ENCODE assay signal across 8 cellular contexts in genomic region chr6:161370882-161371281, GRCh38.
DNase-seq lines count a peak whose midpoint lies in the region; ATAC-seq and TF ChIP-seq lines count a peak whose summit lies in the region.

No MANE protein-coding gene starts in this region.

- no peaks in the 10 kb centered on the region for H3K9me3 Mint-ChIP-seq in mesothelial cell of epicardium

- H3K27me3 Mint-ChIP-seq in mesothelial cell of epicardium (ENCODE audit: low read depth), result no peaks in the 10 kb centered on the region

- no peak overlapping the region for H3K4me3 Mint-ChIP-seq in mesothelial cell of epicardium

- intact Hi-C loops in dorsolateral prefrontal cortex (cut with DNase I), result loop anchor here (1.0 to 10.0 kb wide), 8 partner anchors 52 to 639 kb away; partner anchors contain the start of genes MAP3K4 (in 2 of the 2) and AGPAT4 (in 1 of the 2)

- ATAC-seq in GM19023 (IDR thresholded peaks at IDR 0.05; ENCODE audit: unreplicated experiment) (peak; percentile 89), HG03175 (IDR thresholded peaks at IDR 0.05; ENCODE audit: unreplicated experiment) (peak; percentile 93)

- H3K27ac ChIP-seq in dorsolateral prefrontal cortex, result peak overlapping the region in 14 of 59 donors; percentile 4 to 65 (median 37)

- H3K36me3 Mint-ChIP-seq in mesothelial cell of epicardium, result no peaks in the 10 kb centered on the region

- H3K27ac Mint-ChIP-seq in mesothelial cell of epicardium, result no peak overlapping the region

- H3K4me3 ChIP-seq in dorsolateral prefrontal cortex, result no peak overlapping the region

- no peaks in the 10 kb centered on the region for H3K27me3 ChIP-seq in dorsolateral prefrontal cortex

- H3K4me1 Mint-ChIP-seq in mesothelial cell of epicardium, result no peaks in the 10 kb centered on the region

- peak; percentile 88 for DNase-seq in CD1c-positive myeloid dendritic cell (ENCODE audit: extremely low spot score)
- peak; percentile 38 for DNase-seq in NCI-H460 (ENCODE audit: extremely low read depth, low read depth)
- DNase-seq in activated CD4-positive, alpha-beta T cell treated with anti-CD3 and anti-CD28 coated beads, Interleukin-2, amount 50 U/mL, for 4 hours, result peak; percentile 53 to 55
- DNase-seq in dorsolateral prefrontal cortex, result peak in 9 of 10 donors; percentile 53 to 82 (median 73)
- peak; percentile 49 to 76 for DNase-seq in mesothelial cell of epicardium (ENCODE audit: low spot score in 2 of 2, unreplicated experiment in 2 of 2)
- DNase-seq in stimulated activated CD8-positive, alpha-beta memory T cell treated with anti-CD3 and anti-CD28 coated beads, Interleukin-4, amount 100 ng/mL, for 48 hours, result peak; percentile 75

- TF ChIP-seq CTCF in dorsolateral prefrontal cortex (IDR thresholded peaks at IDR 0.05 in 54 of 56, conservative IDR thresholded peaks at IDR 0.05 in 2 of 56; ENCODE audit: low read depth in 1 of 56, partially characterized antibody in 56 of 56) (peak; percentile 86 to 99 (median 95)), mesothelial cell of epicardium (IDR thresholded peaks at IDR 0.05; ENCODE audit: unreplicated experiment) (peak; percentile 97)

Comparison
In these comparisons a context has a peak if more than half of its experiments do, and no peak if none do; other contexts are left out.
1. DNase-seq: peak in every context shown above with its lines; median percentile 88 in CD1c-positive myeloid dendritic cell; 75 in stimulated activated CD8-positive, alpha-beta memory T cell treated with anti-CD3 and anti-CD28 coated beads, Interleukin-4, amount 100 ng/mL, for 48 hours; 73 in dorsolateral prefrontal cortex; 62 in mesothelial cell of epicardium; 54 in activated CD4-positive, alpha-beta T cell treated with anti-CD3 and anti-CD28 coated beads, Interleukin-2, amount 50 U/mL, for 4 hours; 38 in NCI-H460.